In genomic region chr14:22420598-22421186, GRCh38 we compare ENCODE assay signal across 21 cellular contexts.
A peak's percentile ranks its signal among the peaks of the same experiment; 100 is the strongest.
DNase-seq lines count a peak whose midpoint lies in the region; ATAC-seq and TF ChIP-seq lines count a peak whose summit lies in the region.
"Had no signal": no experiment of that assay in that cellular context is flagged by ENCODE, and none has a peak within 500 bp of the region (broad histone marks: within the 10 kb centered on the region; RNA-seq: fewer than 3 reads in every experiment).

No MANE protein-coding gene starts in this region.

- ATAC-seq in GM19395 (IDR thresholded peaks at IDR 0.05; ENCODE audit: unreplicated experiment), result no peak
- ATAC-seq in HG03520 (IDR thresholded peaks at IDR 0.05; ENCODE audit: unreplicated experiment), result no peak
- ATAC-seq: Panc1 had no signal

- H3K36me3 ChIP-seq in brain microvascular endothelial cell (replicated peaks) (no peaks in the 10 kb centered on the region), neutrophil (no peaks in the 10 kb centered on the region)
- H3K36me3 ChIP-seq: esophagus muscularis mucosa had no signal

- DNase-seq in HFF-Myc (ENCODE audit: extremely low read depth, low read depth) (no peak), M059J (ENCODE audit: low read depth) (peak; percentile 52), brain microvascular endothelial cell (no peak), GM19238 (ENCODE audit: insufficient read length, low spot score) (no peak)
- DNase-seq: activated CD4-positive, alpha-beta T cell treated with anti-CD3 and anti-CD28 coated beads, Interleukin-2, amount 50 U/mL, for 48 hours; activated T-cell treated with anti-CD3 and anti-CD28 coated beads, Interleukin-2, amount 50 U/mL, for 1 hour; islet precursor cell; MM.1S; NCI-H2081 treated with DMSO at 0.1 percent for 48 hours; NCI-H526; SK-N-SH; stimulated activated CD4-positive, alpha-beta T cell treated with anti-CD3 and anti-CD28 coated beads, Interleukin-4, amount 100 ng/mL, for 24 hours; stimulated activated CD8-positive, alpha-beta memory T cell treated with anti-CD3 and anti-CD28 coated beads, Interleukin-4, amount 100 ng/mL, for 48 hours; testis had no signal

- H3K4me1 ChIP-seq in neutrophil (ENCODE audit: control insufficient read depth in 1 of 2, insufficient read depth in 1 of 2, low read depth in 1 of 2, low read length in 1 of 2), result peaks cover 42 to 74% of the 10 kb centered on the region in 2 experiments
- H3K4me1 ChIP-seq: esophagus muscularis mucosa, parathyroid adenoma, testis had no signal

- H3K27me3 ChIP-seq in brain microvascular endothelial cell (replicated peaks) (no peaks in the 10 kb centered on the region), neutrophil (no peaks in the 10 kb centered on the region)
- H3K27me3 ChIP-seq: esophagus muscularis mucosa, testis had no signal

- H3K27ac ChIP-seq in brain microvascular endothelial cell, result no peak overlapping the region
- peak overlapping the region; percentile 77 for H3K27ac ChIP-seq in neutrophil
- H3K27ac ChIP-seq: esophagus muscularis mucosa, parathyroid adenoma, testis had no signal

- in situ Hi-C loops in brain microvascular endothelial cell (cut with HindIII; ENCODE audit: low pct_ligation_motif_present, low sequenced_read_pairs), result no loop called here

- H3K4me3 ChIP-seq in HFF-Myc (replicated peaks; ENCODE audit: low read depth, low read length), result no peak overlapping the region
- no peak overlapping the region for H3K4me3 ChIP-seq in brain microvascular endothelial cell (ENCODE audit: low read depth, low read length)
- H3K4me3 ChIP-seq in neutrophil (ENCODE audit: low read depth in 1 of 2, low read length in 1 of 2), result peak overlapping the region in 1 of 2 experiments; percentile 9
- H3K4me3 ChIP-seq: esophagus muscularis mucosa, lung, testis had no signal

- TF ChIP-seq CTCF in HFF-Myc (IDR thresholded peaks at IDR 0.05; ENCODE audit: low read depth, low read length, missing control alignments) (peak; percentile 3), brain microvascular endothelial cell (IDR thresholded peaks at IDR 0.05; ENCODE audit: low read depth, low read length, missing control alignments) (peak; percentile 7), neutrophil (IDR thresholded peaks at IDR 0.05) (no peak)

- no peaks in the 10 kb centered on the region for H3K9me3 ChIP-seq in neutrophil
- H3K9me3 ChIP-seq: esophagus muscularis mucosa, SK-N-SH, testis had no signal
